In the genomic region with DNA sequence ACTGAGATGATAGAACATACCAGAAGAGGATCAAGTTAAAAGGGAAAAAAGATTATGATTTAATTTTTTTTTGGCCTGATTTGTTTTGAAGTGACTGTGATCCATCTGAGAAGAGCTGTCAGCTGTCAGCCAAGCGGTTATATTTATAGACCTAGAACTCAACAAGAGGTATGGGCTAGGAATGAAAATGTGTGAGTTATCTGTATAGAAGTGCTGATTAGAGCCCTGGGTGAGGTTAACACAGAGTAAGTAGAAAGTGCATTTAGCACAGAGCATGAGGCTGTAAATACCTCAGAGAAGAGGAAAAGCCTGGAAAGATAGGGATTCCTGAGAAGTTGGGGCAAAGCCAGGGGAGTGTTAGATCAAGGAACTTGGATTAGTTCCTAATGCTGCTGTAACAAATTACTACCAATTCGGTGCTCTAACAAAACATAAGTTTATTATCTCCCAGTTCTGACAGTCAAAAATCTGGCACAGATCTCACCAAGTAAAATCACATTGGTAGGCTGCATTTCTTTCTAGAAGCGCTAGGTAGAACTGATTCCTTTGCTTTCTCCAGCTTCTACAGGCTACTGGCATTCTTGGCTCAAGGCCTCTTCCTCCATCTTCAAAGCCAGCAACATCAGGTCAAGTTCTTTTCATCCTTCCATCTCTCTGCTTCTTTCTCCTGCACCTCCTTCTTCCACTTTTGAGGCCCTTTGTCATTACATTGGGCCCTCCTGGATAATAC, we compare ENCODE assay signal across 22 cellular contexts.
"Had no signal": no experiment of that assay in that cellular context is flagged by ENCODE, and none has a peak within 500 bp of the region (broad histone marks: within the 10 kb centered on the region; RNA-seq: fewer than 3 reads in every experiment).

No MANE protein-coding gene starts in this region.

- H3K4me3 ChIP-seq: coronary artery, esophagus squamous epithelium, gastrocnemius medialis, lower lobe of right lung, ovary, tibial artery had no signal

- H3K27ac ChIP-seq: brain microvascular endothelial cell, coronary artery, esophagus squamous epithelium, gastrocnemius medialis, lower lobe of right lung, ovary, tibial artery had no signal

- ATAC-seq: gastrocnemius medialis; left colon; lower lobe of right lung; naive thymus-derived CD8-positive, alpha-beta T cell; sciatic nerve; stimulated activated effector memory CD8-positive, alpha-beta T cell treated with anti-CD3 and anti-CD28 coated beads, Interleukin-12 subunit alpha, Interleukin-12 subunit beta, amount 100 ng/mL, for 72 hours; stimulated activated naive CD8-positive, alpha-beta T cell treated with anti-CD3 and anti-CD28 coated beads, Interleukin-15, amount 100 ng/mL, for 72 hours; WTC11 had no signal

- H3K36me3 ChIP-seq: brain microvascular endothelial cell, esophagus squamous epithelium, gastrocnemius medialis, lower lobe of right lung, ovary, tibial artery had no signal

- H3K4me1 ChIP-seq: esophagus squamous epithelium, gastrocnemius medialis, lower lobe of right lung had no signal

- H3K9me3 ChIP-seq: esophagus squamous epithelium, gastrocnemius medialis, lower lobe of right lung, ovary, tibial artery had no signal

- DNase-seq: activated gamma-delta T cell treated with Interleukin-2 at 50 U/mL for 16 hours; activated T-cell treated with anti-CD3 and anti-CD28 coated beads, Interleukin-2, amount 50 U/mL, for 1 hour; aorta; brain microvascular endothelial cell; cerebellar nuclear complex; endodermal cell; esophagus squamous epithelium; gastrocnemius medialis; islet precursor cell; left colon; lower lobe of right lung; naive thymus-derived CD8-positive, alpha-beta T cell; small intestine; stimulated activated CD4-positive, alpha-beta T cell treated with anti-CD3 and anti-CD28 coated beads, Interleukin-2, amount 100 ng/mL, for 24 hours; stimulated activated naive CD8-positive, alpha-beta T cell treated with anti-CD3 and anti-CD28 coated beads, Interleukin-15, amount 100 ng/mL, for 72 hours; T1000; tibial artery had no signal

- H3K27me3 ChIP-seq: brain microvascular endothelial cell, esophagus squamous epithelium, gastrocnemius medialis, ovary, tibial artery had no signal
